ENCODE assay signal across 20 cellular contexts in genomic region chr1:206899717-206900116, GRCh38. TPM values are rescaled to one million over a fixed set of nuclear protein-coding genes. Genes with fewer than 3 reads are reported as not detected.
"Had no signal": no experiment of that assay in that cellular context is flagged by ENCODE, and none has a peak within 500 bp of the region (broad histone marks: within the 10 kb centered on the region; RNA-seq: fewer than 3 reads in every experiment).

No MANE protein-coding gene starts in this region.

- H3K4me3 Mint-ChIP-seq: stimulated activated effector memory CD8-positive, alpha-beta T cell treated with anti-CD3 and anti-CD28 coated beads, Interleukin-12 subunit alpha, Interleukin-12 subunit beta, amount 100 ng/mL, for 72 hours had no signal

- DNase-seq: activated CD4-positive, alpha-beta T cell treated with anti-CD3 and anti-CD28 coated beads for 36 hours; activated naive CD4-positive, alpha-beta T cell treated with anti-CD3 and anti-CD28 coated beads, Interleukin-2, amount 50 U/mL, for 16 hours; colonic mucosa; hippocampal formation; kidney glomerular epithelial cell; left ventricle myocardium superior; stimulated activated CD4-positive, alpha-beta T cell treated with anti-CD3 and anti-CD28 coated beads, Interleukin-12 subunit alpha, Interleukin-12 subunit beta, amount 100 ng/mL, for 4 hours; stimulated activated CD4-positive, alpha-beta T cell treated with anti-CD3 and anti-CD28 coated beads, Interleukin-2, amount 100 ng/mL, for 24 hours; upper lobe of right lung; WERI-Rb-1 had no signal

- H3K9me3 Mint-ChIP-seq: activated T-helper 17 cell treated with anti-CD3 and anti-CD28 coated beads, Interleukin-2, amount 50 U/mL, for 72 hours; stimulated activated effector memory CD8-positive, alpha-beta T cell treated with anti-CD3 and anti-CD28 coated beads, Interleukin-12 subunit alpha, Interleukin-12 subunit beta, amount 100 ng/mL, for 72 hours had no signal

- H3K27me3 Mint-ChIP-seq: activated CD4-positive, alpha-beta T cell treated with anti-CD3 and anti-CD28 coated beads for 36 hours had no signal

- H3K27ac Mint-ChIP-seq: stimulated activated effector memory CD8-positive, alpha-beta T cell treated with anti-CD3 and anti-CD28 coated beads, Interleukin-12 subunit alpha, Interleukin-12 subunit beta, amount 100 ng/mL, for 72 hours had no signal

RNA-seq across cellular contexts. Expression of gene IL24, which starts 2.5 kb away (rescaled TPM):
- total RNA-seq: cardiac muscle cell, colonic mucosa, glomerular endothelial cell, left ventricle myocardium superior, mesenteric fat pad, renal cortical epithelial cell, thoracic aorta, upper lobe of right lung had no signal

RNA-seq across cellular contexts. Expression of gene FCMR, which starts 22.0 kb away (rescaled TPM):
- total RNA-seq: cardiac muscle cell had no signal

RNA-seq across cellular contexts. Expression of gene IL20, which starts 34.3 kb away (rescaled TPM):
- total RNA-seq: activated CD4-positive, alpha-beta T cell treated with anti-CD3 and anti-CD28 coated beads for 36 hours; activated T-helper 17 cell treated with anti-CD3 and anti-CD28 coated beads, Interleukin-2, amount 50 U/mL, for 72 hours; cardiac muscle cell; colonic mucosa; esophagus muscularis mucosa; glomerular endothelial cell; left ventricle myocardium superior; mesenteric fat pad; renal cortical epithelial cell; T-helper 1 cell treated with Interleukin-12 subunit alpha and Interleukin-12 subunit beta and Interleukin-4 antibody, amounts not matched to agents 30 ng/mL and 1 ng/mL, for 36 hours; thoracic aorta; upper lobe of right lung had no signal

RNA-seq across cellular contexts. Expression of gene PIGR, which starts 46.5 kb away (rescaled TPM):
- total RNA-seq: cardiac muscle cell, fibroblast of villous mesenchyme, glomerular endothelial cell, left ventricle myocardium superior had no signal
